8 cellular contexts compared by ENCODE assay signal in the genomic region with DNA sequence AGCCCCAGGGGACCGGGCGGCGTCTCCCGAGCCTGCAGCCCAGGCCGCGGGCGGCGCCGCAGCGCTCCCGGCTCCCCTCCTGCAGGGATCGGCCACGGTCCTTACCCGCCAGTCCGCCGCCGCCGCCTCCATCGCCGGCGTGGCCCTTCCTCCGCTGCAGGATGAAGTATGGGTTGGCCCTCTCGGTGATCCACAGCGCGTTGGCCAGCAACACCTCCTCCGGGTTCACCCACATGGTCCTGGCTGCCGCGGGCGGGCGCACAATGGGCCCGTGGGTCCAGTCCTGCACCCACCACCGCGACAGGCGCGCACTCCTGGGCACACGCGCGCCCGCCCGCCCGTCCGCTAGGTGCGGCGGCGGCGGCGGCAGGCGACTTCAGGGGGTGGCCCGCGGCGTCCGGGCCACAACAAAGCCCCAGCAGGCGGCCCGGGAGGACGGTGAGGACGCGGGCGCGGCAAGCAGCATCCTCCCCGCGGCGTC. TPM values are rescaled to one million over a fixed set of nuclear protein-coding genes. Genes with fewer than 3 reads are reported as not detected.
DNase-seq lines count a peak whose midpoint lies in the region; ATAC-seq and TF ChIP-seq lines count a peak whose summit lies in the region.

No MANE protein-coding gene starts in this region.

- peak overlapping the region; percentile 96 for H3K4me3 Mint-ChIP-seq in neural progenitor cell

- H3K4me3 ChIP-seq in neural progenitor cell = peak overlapping the region; percentile 82

- H3K4me1 Mint-ChIP-seq in neural progenitor cell = peaks cover 28% of the 10 kb centered on the region

- peaks cover 26% of the 10 kb centered on the region for H3K36me3 Mint-ChIP-seq in neural progenitor cell

- H3K9me3 Mint-ChIP-seq in neural progenitor cell = peaks cover 10% of the 10 kb centered on the region

- no peak for TF ChIP-seq CTCF in neural progenitor cell (IDR thresholded peaks at IDR 0.05)

- peak; percentile 74 for DNase-seq in NCI-H82 (lab: John Stamatoyannopoulos, UW)
- DNase-seq in NCI-H82 treated with DMSO at 0.1 percent for 48 hours (lab: John Stamatoyannopoulos, UW; ENCODE audit: unreplicated experiment) = no peak
- peak; percentile 34 for DNase-seq in HT1080 (ENCODE audit: low read depth)
- peak; percentile 55 for DNase-seq in activated CD8-positive, alpha-beta memory T cell treated with anti-CD3 and anti-CD28 coated beads, Interleukin-2, amount 50 U/mL, for 48 hours
- DNase-seq in globus pallidus (ENCODE audit: low spot score) = peak; percentile 8
- peak; percentile 78 for DNase-seq in neural progenitor cell (ENCODE audit: low spot score)
- no peak for DNase-seq in AML-193 (lab: John Stamatoyannopoulos, UW)

- H3K4me2 ChIP-seq in neural progenitor cell = peak overlapping the region; percentile 84

- H3K9me3 ChIP-seq in neural progenitor cell (ENCODE audit: low read depth) = no peaks in the 10 kb centered on the region

- peaks cover 76% of the 10 kb centered on the region for H3K27me3 ChIP-seq in neural progenitor cell

- H3F3A ChIP-seq in neural progenitor cell (ENCODE audit: low read depth) = peaks cover 26% of the 10 kb centered on the region

- H3K79me2 ChIP-seq in neural progenitor cell (ENCODE audit: low read depth) = peaks cover 7% of the 10 kb centered on the region

- H3K27ac ChIP-seq in neural progenitor cell = no peak overlapping the region

- no peaks in the 10 kb centered on the region for H4K20me1 ChIP-seq in neural progenitor cell (ENCODE audit: low read depth)

- H3K4me1 ChIP-seq in neural progenitor cell = peaks cover 9% of the 10 kb centered on the region

- H2AFZ ChIP-seq in neural progenitor cell (replicated peaks) = peak overlapping the region; percentile 96

- peak overlapping the region; percentile 33 for H3K9ac ChIP-seq in neural progenitor cell

- peak; percentile 57 for ATAC-seq in GM21515 (IDR thresholded peaks at IDR 0.05; ENCODE audit: unreplicated experiment)

- no peak overlapping the region for H3K27ac Mint-ChIP-seq in neural progenitor cell

- H3K36me3 ChIP-seq in neural progenitor cell = no peaks in the 10 kb centered on the region

- H3K27me3 Mint-ChIP-seq in neural progenitor cell (ENCODE audit: insufficient read depth, low read depth) = peaks cover 2% of the 10 kb centered on the region

RNA-seq across cellular contexts. Expression of a gene that starts 0.3 kb away (rescaled TPM):
- total RNA-seq in HT1080 (2014; rRNA removed; shearing (Covaris generic)) = 28.1 and 28.2 TPM in 2 replicates
- polyA plus RNA-seq in HT1080 (2015; cell fraction: cytosol; rRNA removed) = 16.1 and 18.5 TPM in 2 replicates
- polyA plus RNA-seq in HT1080 (2015; cell fraction: nucleus; rRNA removed) = 15.7 and 15.9 TPM in 2 replicates
- 8.8 and 11.3 TPM in 2 replicates for total RNA-seq in neural progenitor cell (ENCODE audit: low replicate concordance)

Comparison
In these comparisons a context has a peak if more than half of its experiments do, and no peak if none do; other contexts are left out.
1. DNase-seq: peak in NCI-H82 (single experiment), HT1080 (single experiment), activated CD8-positive, alpha-beta memory T cell treated with anti-CD3 and anti-CD28 coated beads, Interleukin-2, amount 50 U/mL, for 48 hours (single experiment), globus pallidus (single experiment) and neural progenitor cell (single experiment); none in NCI-H82 treated with DMSO at 0.1 percent for 48 hours (single experiment) and AML-193 (0 of 2).